8 cellular contexts compared by ENCODE assay signal in genomic region chr17:78019367-78019975, GRCh38.
DNase-seq lines count a peak whose midpoint lies in the region; ATAC-seq and TF ChIP-seq lines count a peak whose summit lies in the region.

No MANE protein-coding gene starts in this region.

- intact Hi-C loops in aorta (cut with DNase I) = loop anchor here (1.0 to 10.0 kb wide), 4 partner anchors 22 to 185 kb away; no protein-coding TSS in a partner anchor

- no peak overlapping the region for H2BK15ac ChIP-seq in mesenchymal stem cell (ENCODE audit: low read depth, poor library complexity, severe bottlenecking)

- in situ Hi-C loops in brain microvascular endothelial cell (cut with HindIII; ENCODE audit: low pct_ligation_motif_present, low sequenced_read_pairs) = loop anchor here (25.0 kb wide), 1 partner anchor 482 kb away; no protein-coding TSS in a partner anchor

- H3K36me3 ChIP-seq in brain microvascular endothelial cell (replicated peaks) (no peaks in the 10 kb centered on the region), mesenchymal stem cell (ENCODE audit: control insufficient read depth in 1 of 2, insufficient read depth in 2 of 2, low read depth in 1 of 2, low read length in 2 of 2) (no peaks in the 10 kb centered on the region), aorta (ENCODE audit: control insufficient read depth in 1 of 2, insufficient read depth in 2 of 2, low read length in 1 of 2) (peaks cover 0 to 3% of the 10 kb centered on the region in 2 donors)

- no peak overlapping the region for H3K23ac ChIP-seq in mesenchymal stem cell (ENCODE audit: low read length in 2 of 2)

- no peak overlapping the region for H3K4me3 ChIP-seq in brain microvascular endothelial cell (ENCODE audit: low read depth, low read length)
- no peak overlapping the region for H3K4me3 ChIP-seq in mesenchymal stem cell (ENCODE audit: insufficient read depth in 1 of 2, low read depth in 1 of 2, low read length in 2 of 2)
- H3K4me3 ChIP-seq in aorta (ENCODE audit: low read length in 2 of 2) = no peak overlapping the region

- H3K9ac ChIP-seq in mesenchymal stem cell (ENCODE audit: low read length) = no peak overlapping the region

- H3K4me2 ChIP-seq in mesenchymal stem cell (ENCODE audit: low read length, poor library complexity, severe bottlenecking) = no peak overlapping the region

- no peak overlapping the region for H3K18ac ChIP-seq in mesenchymal stem cell (ENCODE audit: low read depth in 1 of 2, low read length in 2 of 2)

- no peaks in the 10 kb centered on the region for H3K9me3 ChIP-seq in mesenchymal stem cell (ENCODE audit: control insufficient read depth, low read length)
- no peaks in the 10 kb centered on the region for H3K9me3 ChIP-seq in aorta (ENCODE audit: control insufficient read depth, low read length)

- ATAC-seq in activated CD8-positive, alpha-beta memory T cell treated with anti-CD3 and anti-CD28 coated beads, Interleukin-2, amount 10 ng/mL, durations not matched to agents 7 days and 5 days = peak; percentile 54
- ATAC-seq in aorta (ENCODE audit: low FRiP score) = no peak
- ATAC-seq in GM19328 (IDR thresholded peaks at IDR 0.05; ENCODE audit: unreplicated experiment) = no peak

- peaks cover 19% of the 10 kb centered on the region for H3K4me1 Mint-ChIP-seq in activated CD8-positive, alpha-beta memory T cell treated with anti-CD3 and anti-CD28 coated beads, Interleukin-2, amount 10 ng/mL, durations not matched to agents 7 days and 5 days

- no peak overlapping the region for H2AK5ac ChIP-seq in mesenchymal stem cell (ENCODE audit: low read length, severe bottlenecking)

- no peak overlapping the region for H2BK5ac ChIP-seq in mesenchymal stem cell (ENCODE audit: low read depth, low read length, poor library complexity, severe bottlenecking)

- H2BK12ac ChIP-seq in mesenchymal stem cell (ENCODE audit: low read length in 2 of 2) = no peak overlapping the region

- CTCF ChIA-PET in activated CD8-positive, alpha-beta memory T cell treated with anti-CD3 and anti-CD28 coated beads, Interleukin-2, amount 10 ng/mL, durations not matched to agents 7 days and 5 days (lab: Charles Lee) = interaction anchor here (0.9 to 5.4 kb wide), 35 partner anchors 10 to 514 kb away, joined by 3 to 52 read pairs (median 4); partner anchors contain the start of gene TNRC6C

- no peaks in the 10 kb centered on the region for H3K4me1 ChIP-seq in mesenchymal stem cell (ENCODE audit: control insufficient read depth, insufficient read depth, low read depth, low read length)
- H3K4me1 ChIP-seq in aorta (ENCODE audit: control insufficient read depth in 1 of 2, insufficient read depth in 2 of 2, low read length in 2 of 2) = no peaks in the 10 kb centered on the region

- H3K36me3 Mint-ChIP-seq in activated CD8-positive, alpha-beta memory T cell treated with anti-CD3 and anti-CD28 coated beads, Interleukin-2, amount 10 ng/mL, durations not matched to agents 7 days and 5 days = peaks cover 2% of the 10 kb centered on the region

- H3K27me3 ChIP-seq in brain microvascular endothelial cell (replicated peaks) = no peaks in the 10 kb centered on the region
- H3K27me3 ChIP-seq in mesenchymal stem cell (ENCODE audit: control insufficient read depth in 1 of 2, insufficient read depth in 1 of 2, low read length in 2 of 2) = no peaks in the 10 kb centered on the region
- no peaks in the 10 kb centered on the region for H3K27me3 ChIP-seq in aorta (ENCODE audit: control insufficient read depth in 1 of 2, insufficient read depth in 2 of 2, low read length in 1 of 2)

- no peak for DNase-seq in activated CD8-positive, alpha-beta memory T cell treated with anti-CD3 and anti-CD28 coated beads, Interleukin-2, amount 10 ng/mL, durations not matched to agents 7 days and 5 days
- DNase-seq in activated CD8-positive, alpha-beta memory T cell treated with anti-CD3 and anti-CD28 coated beads, Interleukin-2, amount 50 U/mL, for 4 hours = no peak
- DNase-seq in NCI-H2196 (lab: John Stamatoyannopoulos, UW; ENCODE audit: unreplicated experiment) = peak; percentile 66
- no peak for DNase-seq in brain microvascular endothelial cell
- DNase-seq in mesenchymal stem cell = peak; percentile 50
- DNase-seq in aorta = no peak
- DNase-seq in NCI-H1930 (lab: John Stamatoyannopoulos, UW) = no peak

- no peaks in the 10 kb centered on the region for H3K27me3 Mint-ChIP-seq in activated CD8-positive, alpha-beta memory T cell treated with anti-CD3 and anti-CD28 coated beads, Interleukin-2, amount 10 ng/mL, durations not matched to agents 7 days and 5 days

- H3K14ac ChIP-seq in mesenchymal stem cell (ENCODE audit: low read length in 2 of 2) = no peak overlapping the region

- H3K4me3 Mint-ChIP-seq in activated CD8-positive, alpha-beta memory T cell treated with anti-CD3 and anti-CD28 coated beads, Interleukin-2, amount 10 ng/mL, durations not matched to agents 7 days and 5 days = peak overlapping the region; percentile 63

- H3K9me3 Mint-ChIP-seq in activated CD8-positive, alpha-beta memory T cell treated with anti-CD3 and anti-CD28 coated beads, Interleukin-2, amount 10 ng/mL, durations not matched to agents 7 days and 5 days (ENCODE audit: low read depth) = no peaks in the 10 kb centered on the region

- H3K79me1 ChIP-seq in mesenchymal stem cell (replicated peaks; ENCODE audit: low read length, poor library complexity, severe bottlenecking) = no peaks in the 10 kb centered on the region

- no peak overlapping the region for H4K91ac ChIP-seq in mesenchymal stem cell (ENCODE audit: low read length)

- H2BK120ac ChIP-seq in mesenchymal stem cell (ENCODE audit: low read depth, low read length) = no peak overlapping the region

- peak overlapping the region; percentile 88 for H3K27ac Mint-ChIP-seq in activated CD8-positive, alpha-beta memory T cell treated with anti-CD3 and anti-CD28 coated beads, Interleukin-2, amount 10 ng/mL, durations not matched to agents 7 days and 5 days

- no peak overlapping the region for H4K8ac ChIP-seq in mesenchymal stem cell (ENCODE audit: low read length)

- H3K27ac ChIP-seq in brain microvascular endothelial cell (no peak overlapping the region), mesenchymal stem cell (ENCODE audit: low read length, poor library complexity, severe bottlenecking) (no peak overlapping the region), aorta (ENCODE audit: low read depth in 1 of 2, low read length in 2 of 2) (no peak overlapping the region)

- H2AFZ ChIP-seq in mesenchymal stem cell (ENCODE audit: low read depth, low read length) = no peak overlapping the region

- no peak overlapping the region for H3K4ac ChIP-seq in mesenchymal stem cell (ENCODE audit: low read depth in 1 of 2, low read length in 2 of 2)

- TF ChIP-seq CTCF in brain microvascular endothelial cell (IDR thresholded peaks at IDR 0.05; ENCODE audit: low read depth, low read length, missing control alignments) = peak; percentile 24

Comparison
In these comparisons a context has a peak if more than half of its experiments do, and no peak if none do; other contexts are left out.
1. DNase-seq: peak in NCI-H2196 (single experiment) and mesenchymal stem cell (single experiment); none in activated CD8-positive, alpha-beta memory T cell treated with anti-CD3 and anti-CD28 coated beads, Interleukin-2, amount 10 ng/mL, durations not matched to agents 7 days and 5 days (single experiment), activated CD8-positive, alpha-beta memory T cell treated with anti-CD3 and anti-CD28 coated beads, Interleukin-2, amount 50 U/mL, for 4 hours (single experiment), brain microvascular endothelial cell (single experiment), aorta (0 of 2) and NCI-H1930 (0 of 2).